Comparison of ENCODE assay signal across 1 cellular context in the genomic region with DNA sequence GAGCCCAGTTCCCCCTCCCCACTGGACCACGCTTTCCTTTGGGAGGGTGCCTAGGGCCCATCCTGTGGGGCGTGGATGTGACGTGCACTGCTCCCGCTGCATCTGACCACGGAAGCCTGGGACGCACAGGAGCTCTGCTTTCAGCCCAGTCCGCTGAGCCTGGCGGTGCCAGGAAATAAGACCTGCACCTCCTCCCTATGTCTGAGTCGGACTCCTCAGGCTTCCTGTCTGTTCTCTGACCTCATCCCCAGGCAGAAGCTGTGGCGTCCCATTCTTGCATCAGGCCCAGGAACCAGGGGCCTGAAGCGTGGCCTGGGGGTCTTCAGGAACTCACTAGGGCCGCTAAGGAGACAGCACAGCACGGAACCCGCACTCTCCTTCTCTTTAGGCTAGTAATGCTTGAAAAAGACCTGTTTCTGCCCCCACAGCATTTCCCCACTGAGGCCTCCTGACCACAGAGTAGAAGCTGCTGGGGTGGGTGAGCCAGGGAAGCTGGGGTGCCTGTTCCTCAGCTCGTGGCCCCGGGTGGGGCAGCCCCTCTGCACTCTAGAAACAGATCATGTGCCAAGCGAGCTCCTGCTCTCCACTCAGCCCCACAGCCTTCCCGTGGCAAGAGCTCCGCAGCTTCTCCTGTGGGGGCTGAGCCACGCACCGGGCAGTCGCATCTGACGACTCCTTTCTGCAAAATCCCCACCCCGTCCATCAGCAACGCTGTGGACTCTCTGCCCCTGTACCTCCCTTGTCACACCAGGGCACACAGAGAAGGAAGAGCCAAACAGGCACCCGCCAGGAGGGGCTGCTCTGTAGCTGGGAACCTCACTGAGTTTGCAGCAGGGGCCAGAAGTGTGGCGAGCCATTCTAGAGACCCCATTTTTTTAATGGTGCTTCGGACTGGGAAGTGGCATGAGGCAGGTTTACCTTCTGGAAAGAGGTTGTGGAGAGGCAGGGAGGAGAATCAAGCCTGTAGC.
TF ChIP-seq lines count a peak whose summit lies in the region.

No MANE protein-coding gene starts in this region.

TF ChIP-seq in endothelial cell of umbilical vein, 7 proteins besides CTCF, POLR2A, EP300 and RAD21:
- TF ChIP-seq JUN (IDR thresholded peaks at IDR 0.05; ENCODE audit: borderline replicate concordance, insufficient read depth, insufficient read length, low read depth) (peak; percentile 28), POLR2AphosphoS5 (IDR thresholded peaks at IDR 0.05; ENCODE audit: insufficient read depth, low read depth, low read length) (peak; percentile 82), MYC (IDR thresholded peaks at IDR 0.05; ENCODE audit: low read depth, low read length) (no peak)
- TF ChIP-seq, protein P1, sequence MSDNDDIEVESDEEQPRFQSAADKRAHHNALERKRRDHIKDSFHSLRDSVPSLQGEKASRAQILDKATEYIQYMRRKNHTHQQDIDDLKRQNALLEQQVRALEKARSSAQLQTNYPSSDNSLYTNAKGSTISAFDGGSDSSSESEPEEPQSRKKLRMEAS (IDR thresholded peaks at IDR 0.05; ENCODE audit: insufficient read depth, insufficient read length) = peak; percentile 27
